8 cellular contexts compared by ENCODE assay signal in the genomic region with DNA sequence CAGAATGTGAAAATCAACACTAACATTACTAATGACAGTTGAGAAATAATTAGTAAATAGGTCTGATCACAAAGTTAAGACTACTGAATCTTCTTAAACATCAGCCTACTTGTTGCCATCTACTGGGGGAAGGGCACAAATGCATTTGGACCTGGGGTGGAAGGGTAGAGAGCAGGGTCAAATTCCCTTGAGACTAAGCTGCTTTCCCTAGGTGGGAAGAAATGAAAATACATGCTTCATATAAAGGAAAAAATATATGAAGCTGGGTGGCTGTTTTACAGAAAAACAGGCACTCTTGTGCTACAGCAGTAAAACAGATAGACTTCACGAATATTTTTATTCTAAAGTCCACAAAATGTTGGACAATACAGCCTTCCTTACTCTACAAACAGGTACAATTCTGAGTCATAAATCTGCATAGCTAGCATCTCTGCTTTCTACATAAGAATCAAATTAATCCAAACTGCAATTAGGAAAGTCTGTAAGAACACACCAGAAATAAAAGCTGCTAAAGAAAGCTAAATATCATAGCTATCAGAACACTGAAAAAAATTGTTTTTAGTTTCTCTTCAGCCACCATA. TPM values are rescaled to one million over a fixed set of nuclear protein-coding genes. Genes with fewer than 3 reads are reported as not detected.
DNase-seq lines count a peak whose midpoint lies in the region; ATAC-seq and TF ChIP-seq lines count a peak whose summit lies in the region.

No MANE protein-coding gene starts in this region.

- no peaks in the 10 kb centered on the region for H3K9me2 ChIP-seq in OCI-LY1 (ENCODE audit: low read depth, low read length)

- H3K9me3 ChIP-seq in cardiac muscle cell (ENCODE audit: low read depth), result no peaks in the 10 kb centered on the region
- no peaks in the 10 kb centered on the region for H3K9me3 ChIP-seq in right cardiac atrium (ENCODE audit: control insufficient read depth, low read length)
- no peaks in the 10 kb centered on the region for H3K9me3 ChIP-seq in OCI-LY1 (ENCODE audit: low read length)
- no peaks in the 10 kb centered on the region for H3K9me3 ChIP-seq in skeletal muscle tissue (ENCODE audit: control insufficient read depth in 3 of 3, low read length in 3 of 3)
- H3K9me3 ChIP-seq in vagina, result no peaks in the 10 kb centered on the region

- H4K20me1 ChIP-seq in OCI-LY1 (ENCODE audit: insufficient read depth, low read length), result peaks cover 3% of the 10 kb centered on the region; the same call in 1 of the 2 replicates

- peaks cover 17% of the 10 kb centered on the region for H3K4me1 Mint-ChIP-seq in endothelial cell (ENCODE audit: unreplicated experiment)

- H3K79me2 ChIP-seq in OCI-LY1 (ENCODE audit: insufficient read depth, low read length), result peaks cover 90% of the 10 kb centered on the region

- H3K36me3 Mint-ChIP-seq in endothelial cell (ENCODE audit: low read depth, unreplicated experiment), result no peaks in the 10 kb centered on the region

- no peak for ATAC-seq in right cardiac atrium
- no peak for ATAC-seq in HG03571 (IDR thresholded peaks at IDR 0.05; ENCODE audit: unreplicated experiment)

- 68% methylated on average over 1 of the region's 1 CpG for WGBS in right cardiac atrium

- H3K27ac ChIP-seq in cardiac muscle cell (peak overlapping the region; percentile 61), right cardiac atrium (ENCODE audit: low read length) (no peak overlapping the region), OCI-LY1 (ENCODE audit: low read depth, low read length, poor library complexity, severe bottlenecking) (peak overlapping the region; percentile 9), skeletal muscle tissue (ENCODE audit: low read depth, low read length) (peak overlapping the region; percentile 11), vagina (no peak overlapping the region)

- TF ChIP-seq POLR2A in vagina (IDR thresholded peaks at IDR 0.05), result no peak

- no peak overlapping the region for H2AFZ ChIP-seq in OCI-LY1 (ENCODE audit: low read length)

- H3K4me3 ChIP-seq in cardiac muscle cell (no peak overlapping the region), right cardiac atrium (ENCODE audit: low read length) (no peak overlapping the region), HFF-Myc (replicated peaks; ENCODE audit: low read depth, low read length) (no peak overlapping the region), OCI-LY1 (ENCODE audit: low read depth, low read length, poor library complexity, severe bottlenecking) (no peak overlapping the region), skeletal muscle tissue (ENCODE audit: low read length in 3 of 3) (no peak overlapping the region), vagina (no peak overlapping the region)

- no peaks in the 10 kb centered on the region for H3K27me3 Mint-ChIP-seq in endothelial cell (ENCODE audit: unreplicated experiment)

- intact Hi-C loops in right cardiac atrium (cut with DNase I), result no loop called here
- intact Hi-C loops in vagina (cut with DNase I), result no loop called here

- H3K4me1 ChIP-seq in cardiac muscle cell (ENCODE audit: low read depth) (peaks cover 31% of the 10 kb centered on the region), right cardiac atrium (ENCODE audit: control insufficient read depth, insufficient read depth, low read length) (peaks cover 4% of the 10 kb centered on the region), OCI-LY1 (ENCODE audit: insufficient read depth, low read length, severe bottlenecking) (peaks cover 37% of the 10 kb centered on the region), skeletal muscle tissue (ENCODE audit: control insufficient read depth in 3 of 3, insufficient read depth in 3 of 3, low read length in 3 of 3) (peaks cover 27 to 43% (median 35%) of the 10 kb centered on the region in 3 donors), vagina (peaks cover 50% of the 10 kb centered on the region)

- H3F3A ChIP-seq in OCI-LY1 (ENCODE audit: insufficient read depth, low read length), result no peaks in the 10 kb centered on the region

- TF ChIP-seq CTCF in cardiac muscle cell (IDR thresholded peaks at IDR 0.05; ENCODE audit: low read depth, low read length) (peak; percentile 38), HFF-Myc (IDR thresholded peaks at IDR 0.05; ENCODE audit: low read depth, low read length, missing control alignments) (peak; percentile 32), OCI-LY1 (IDR thresholded peaks at IDR 0.05; ENCODE audit: low read length) (peak; percentile 73), endothelial cell (IDR thresholded peaks at IDR 0.05; ENCODE audit: unreplicated experiment) (no peak), vagina (IDR thresholded peaks at IDR 0.05) (no peak)

- no peaks in the 10 kb centered on the region for H3K9me3 Mint-ChIP-seq in endothelial cell (ENCODE audit: unreplicated experiment)

- no peak overlapping the region; the same call in 1 of the 2 replicates for H3K4me2 ChIP-seq in OCI-LY1 (ENCODE audit: low read length)

- H3K9ac ChIP-seq in OCI-LY1 (ENCODE audit: low read length), result no peak overlapping the region
- H3K9ac ChIP-seq in skeletal muscle tissue (ENCODE audit: low read depth in 1 of 3, low read length in 3 of 3), result no peak overlapping the region

- H3K36me3 ChIP-seq in cardiac muscle cell (no peaks in the 10 kb centered on the region), OCI-LY1 (ENCODE audit: insufficient read depth, low read length) (peaks cover 16% of the 10 kb centered on the region), skeletal muscle tissue (ENCODE audit: control insufficient read depth in 3 of 3, insufficient read depth in 3 of 3, low read length in 3 of 3) (peaks cover 0 to 4% (median 0%) of the 10 kb centered on the region in 3 donors), vagina (peaks cover 0 to 9% of the 10 kb centered on the region in 2 donors)

- DNase-seq in cardiac muscle cell (ENCODE audit: low read depth in 1 of 2, low spot score in 1 of 2) (peak in 1 of 2 donors; percentile 59), right cardiac atrium (no peak), HFF-Myc (ENCODE audit: extremely low read depth, low read depth) (no peak), endothelial cell (ENCODE audit: low spot score) (peak; percentile 23), vagina (ENCODE audit: extremely low spot score in 2 of 2) (no peak)

- H3K27me3 ChIP-seq in cardiac muscle cell, result no peaks in the 10 kb centered on the region
- no peaks in the 10 kb centered on the region for H3K27me3 ChIP-seq in right cardiac atrium (ENCODE audit: control insufficient read depth, insufficient read depth)
- H3K27me3 ChIP-seq in OCI-LY1 (ENCODE audit: insufficient read depth, low read length), result no peaks in the 10 kb centered on the region
- no peaks in the 10 kb centered on the region for H3K27me3 ChIP-seq in skeletal muscle tissue (ENCODE audit: control insufficient read depth in 3 of 3, insufficient read depth in 3 of 3, low read length in 3 of 3)
- no peaks in the 10 kb centered on the region for H3K27me3 ChIP-seq in vagina

- H3K4me3 Mint-ChIP-seq in endothelial cell (ENCODE audit: unreplicated experiment), result no peak overlapping the region

- H3K27ac Mint-ChIP-seq in endothelial cell (ENCODE audit: unreplicated experiment), result no peak overlapping the region

RNA-seq across cellular contexts. Expression of a gene that starts 10.9 kb away (rescaled TPM):
- total RNA-seq in cardiac muscle cell (92.6 and 190 TPM in 2 replicates), right cardiac atrium (100 to 1,000 TPM; 190 to 212 (median 205) TPM), endothelial cell (ENCODE audit: unreplicated experiment) (363 TPM), skeletal muscle tissue (209 TPM), vagina (162 TPM)
- polyA plus RNA-seq in cardiac muscle cell (57.5 and 81.8 TPM in 2 replicates), right cardiac atrium (24.5 TPM)

RNA-seq across cellular contexts. Expression of a gene that starts 11.4 kb away (rescaled TPM):
- 2.8 and 5.7 TPM in 2 replicates for total RNA-seq in cardiac muscle cell
- polyA plus RNA-seq in cardiac muscle cell, result 4.8 and 10.1 TPM in 2 replicates
- total RNA-seq in right cardiac atrium, result 1 to 10 TPM; 1.2 to 2.4 (median 1.5) TPM
- polyA plus RNA-seq in right cardiac atrium, result 0.77 TPM
- 3.6 TPM for total RNA-seq in endothelial cell (ENCODE audit: unreplicated experiment)
- total RNA-seq in skeletal muscle tissue, result 2.1 TPM
- 1.7 TPM for total RNA-seq in vagina

Comparison
In these comparisons a context has a peak if more than half of its experiments do, and no peak if none do; other contexts are left out.
1. H3K27ac ChIP-seq: peak in cardiac muscle cell (single experiment), OCI-LY1 (single experiment) and skeletal muscle tissue (single experiment); none in right cardiac atrium (single experiment) and vagina (single experiment).
2. CTCF ChIP-seq: peak in cardiac muscle cell (single experiment), HFF-Myc (single experiment) and OCI-LY1 (single experiment); none in endothelial cell (single experiment) and vagina (0 of 3).